In the genomic region with DNA sequence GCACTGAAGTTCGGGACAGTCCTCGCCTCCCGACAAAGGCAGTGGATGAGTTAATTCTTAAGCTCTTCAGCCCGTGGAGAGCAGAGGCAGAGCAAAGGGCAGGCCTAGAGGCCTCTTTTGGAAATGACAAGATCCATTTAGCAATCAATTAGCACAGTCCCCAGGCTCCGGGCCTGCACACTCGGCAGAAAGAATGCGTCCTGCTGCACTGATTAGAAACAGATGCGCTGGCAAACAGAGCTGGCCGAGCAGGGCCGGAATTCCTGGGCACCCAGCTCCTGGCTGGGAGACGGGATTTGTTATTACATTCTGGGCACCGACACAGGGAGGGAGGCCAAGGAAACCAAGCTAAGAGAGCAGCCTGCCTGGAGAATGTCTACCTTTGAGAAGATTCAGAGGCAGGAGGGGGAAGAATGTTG, we compare ENCODE assay signal across 9 cellular contexts.
DNase-seq lines count a peak whose midpoint lies in the region; ATAC-seq lines count a peak whose summit lies in the region.
"Had no signal": no experiment of that assay in that cellular context is flagged by ENCODE, and none has a peak within 500 bp of the region (broad histone marks: within the 10 kb centered on the region; RNA-seq: fewer than 3 reads in every experiment).

No MANE protein-coding gene starts in this region.

- intact Hi-C loops in left cardiac atrium (cut with DNase I) (loop anchor here in 1 of 2 donors (5.0 kb wide), 1 partner anchor 124 kb away; no protein-coding TSS in a partner anchor), posterior vena cava (cut with DNase I) (loop anchor here in 1 of 2 donors (10.0 kb wide), 1 partner anchor 141 kb away; no protein-coding TSS in a partner anchor)

- CTCF ChIA-PET in activated naive CD4-positive, alpha-beta T cell treated with anti-CD3 and anti-CD28 coated beads, Interleukin-2, amount 10 ng/mL, durations not matched to agents 7 days and 5 days (lab: Charles Lee), result no interaction called here

- no peaks in the 10 kb centered on the region for H3K4me1 Mint-ChIP-seq in activated naive CD4-positive, alpha-beta T cell treated with anti-CD3 and anti-CD28 coated beads, Interleukin-2, amount 10 ng/mL, durations not matched to agents 7 days and 5 days
- H3K4me1 Mint-ChIP-seq: T-cell had no signal

- peak; percentile 75 for DNase-seq in DMS 273 (lab: John Stamatoyannopoulos, UW; ENCODE audit: unreplicated experiment)
- peak; percentile 81 for DNase-seq in left cardiac atrium
- peak; percentile 92 for DNase-seq in posterior vena cava (ENCODE audit: low spot score)
- no peak for DNase-seq in activated naive CD4-positive, alpha-beta T cell treated with anti-CD3 and anti-CD28 coated beads, Interleukin-2, amount 10 ng/mL, durations not matched to agents 7 days and 5 days
- no peak for DNase-seq in GM19238 (ENCODE audit: insufficient read length, low spot score)
- no peak for DNase-seq in NCI-H187 (lab: John Stamatoyannopoulos, UW)
- DNase-seq: T-cell had no signal

- no peaks in the 10 kb centered on the region for H3K36me3 Mint-ChIP-seq in activated naive CD4-positive, alpha-beta T cell treated with anti-CD3 and anti-CD28 coated beads, Interleukin-2, amount 10 ng/mL, durations not matched to agents 7 days and 5 days
- H3K36me3 Mint-ChIP-seq: T-cell had no signal

- no peaks in the 10 kb centered on the region for H3K9me3 Mint-ChIP-seq in activated naive CD4-positive, alpha-beta T cell treated with anti-CD3 and anti-CD28 coated beads, Interleukin-2, amount 10 ng/mL, durations not matched to agents 7 days and 5 days
- H3K9me3 Mint-ChIP-seq: T-cell had no signal

- H3K27ac ChIP-seq in angular gyrus (ENCODE audit: low read depth, low read length), result peak overlapping the region; percentile 49

- ATAC-seq in left cardiac atrium (peak; percentile 93), HG02973 (IDR thresholded peaks at IDR 0.05; ENCODE audit: unreplicated experiment) (no peak)
- ATAC-seq: T-cell had no signal

- no peak overlapping the region for H3K4me3 Mint-ChIP-seq in activated naive CD4-positive, alpha-beta T cell treated with anti-CD3 and anti-CD28 coated beads, Interleukin-2, amount 10 ng/mL, durations not matched to agents 7 days and 5 days
- H3K4me3 Mint-ChIP-seq: T-cell had no signal

- H3K27ac Mint-ChIP-seq in activated naive CD4-positive, alpha-beta T cell treated with anti-CD3 and anti-CD28 coated beads, Interleukin-2, amount 10 ng/mL, durations not matched to agents 7 days and 5 days, result no peak overlapping the region
- H3K27ac Mint-ChIP-seq: T-cell had no signal

- peaks cover 11% of the 10 kb centered on the region for H3K27me3 Mint-ChIP-seq in activated naive CD4-positive, alpha-beta T cell treated with anti-CD3 and anti-CD28 coated beads, Interleukin-2, amount 10 ng/mL, durations not matched to agents 7 days and 5 days

Comparison
In these comparisons a context has a peak if more than half of its experiments do, and no peak if none do; other contexts are left out.
1. DNase-seq: peak in DMS 273 (single experiment), left cardiac atrium (single experiment) and posterior vena cava (single experiment); none in activated naive CD4-positive, alpha-beta T cell treated with anti-CD3 and anti-CD28 coated beads, Interleukin-2, amount 10 ng/mL, durations not matched to agents 7 days and 5 days (single experiment), GM19238 (single experiment) and NCI-H187 (0 of 2).